9 cellular contexts compared by ENCODE assay signal in genomic region chr2:235170536-235171510, GRCh38.
DNase-seq lines count a peak whose midpoint lies in the region; ATAC-seq and TF ChIP-seq lines count a peak whose summit lies in the region.
"Had no signal": no experiment of that assay in that cellular context is flagged by ENCODE, and none has a peak within 500 bp of the region (broad histone marks: within the 10 kb centered on the region; RNA-seq: fewer than 3 reads in every experiment).

No MANE protein-coding gene starts in this region.

- H3K4me1 ChIP-seq in HUES6 (ENCODE audit: control insufficient read depth, insufficient read depth, low read length), result peaks cover 21% of the 10 kb centered on the region; the same call in 1 of the 2 replicates
- no peaks in the 10 kb centered on the region for H3K4me1 ChIP-seq in CD8-positive, alpha-beta memory T cell (ENCODE audit: insufficient read depth, low read length)

- DNase-seq in AG04449 (ENCODE audit: low read depth, low spot score) (peak; percentile 55), SK-N-DZ (ENCODE audit: low spot score) (peak; percentile 32), hepatic stellate cell (ENCODE audit: low spot score) (peak; percentile 69), germinal center (ENCODE audit: low spot score) (no peak)
- no peak for DNase-seq in effector CD8-positive, alpha-beta T cell (lab: John Stamatoyannopoulos, UW)
- DNase-seq in CD8-positive, alpha-beta memory T cell, result no peak
- DNase-seq: activated CD4-positive, alpha-beta memory T cell treated with anti-CD3 and anti-CD28 coated beads for 36 hours had no signal

- H3K36me3 Mint-ChIP-seq in CD8-positive, alpha-beta memory T cell, result peaks cover 0 to 1% (median 0%) of the 10 kb centered on the region in 3 donors
- H3K36me3 Mint-ChIP-seq: activated CD4-positive, alpha-beta memory T cell treated with anti-CD3 and anti-CD28 coated beads for 36 hours had no signal

- H3K27me3 Mint-ChIP-seq in CD8-positive, alpha-beta memory T cell, result peaks cover 11 to 31% of the 10 kb centered on the region in 2 donors

- no peaks in the 10 kb centered on the region for H3K36me3 ChIP-seq in HUES6 (ENCODE audit: control insufficient read depth, insufficient read depth, low read length)
- no peaks in the 10 kb centered on the region for H3K36me3 ChIP-seq in CD8-positive, alpha-beta memory T cell (ENCODE audit: insufficient read depth, low read length)

- TF ChIP-seq CTCF in AG04449 (IDR thresholded peaks at IDR 0.05; ENCODE audit: insufficient read depth, low read length, missing control alignments), result peak; percentile 51

- peak overlapping the region; percentile 1 for H3K9ac ChIP-seq in HUES6 (ENCODE audit: low read length)

- no peaks in the 10 kb centered on the region for H3K27me3 ChIP-seq in HUES6 (ENCODE audit: control insufficient read depth, insufficient read depth, low read length)
- no peaks in the 10 kb centered on the region for H3K27me3 ChIP-seq in CD8-positive, alpha-beta memory T cell (ENCODE audit: insufficient read depth, low read length, poor library complexity, severe bottlenecking)

- no peaks in the 10 kb centered on the region for H3K9me3 Mint-ChIP-seq in CD8-positive, alpha-beta memory T cell
- H3K9me3 Mint-ChIP-seq: activated CD4-positive, alpha-beta memory T cell treated with anti-CD3 and anti-CD28 coated beads for 36 hours had no signal

- no peaks in the 10 kb centered on the region for H3K4me1 Mint-ChIP-seq in CD8-positive, alpha-beta memory T cell

- no peak for ATAC-seq in HG02571 (IDR thresholded peaks at IDR 0.05; ENCODE audit: unreplicated experiment)

- CTCF ChIA-PET in AG04449 (lab: Yijun Ruan, JAX), result interaction anchor here (1.0 to 1.2 kb wide), 2 partner anchors 9 to 612 kb away, joined by 4 to 5 read pairs; no protein-coding TSS in a partner anchor
- CTCF ChIA-PET in CD8-positive, alpha-beta memory T cell (lab: Charles Lee), result no interaction called here

- no peaks in the 10 kb centered on the region for H3K9me3 ChIP-seq in HUES6 (ENCODE audit: control insufficient read depth, insufficient read depth, low read depth, low read length)
- no peaks in the 10 kb centered on the region for H3K9me3 ChIP-seq in CD8-positive, alpha-beta memory T cell (ENCODE audit: low read length)

- POLR2A ChIA-PET in AG04449 (lab: Yijun Ruan, JAX), result no interaction called here
- POLR2A ChIA-PET in CD8-positive, alpha-beta memory T cell (lab: Charles Lee), result no interaction called here

- no peak overlapping the region for H3K27ac ChIP-seq in HUES6 (ENCODE audit: low read depth, low read length)
- H3K27ac ChIP-seq in CD8-positive, alpha-beta memory T cell (ENCODE audit: low read depth, low read length), result no peak overlapping the region

- no peak overlapping the region for H3K27ac Mint-ChIP-seq in CD8-positive, alpha-beta memory T cell
- H3K27ac Mint-ChIP-seq: activated CD4-positive, alpha-beta memory T cell treated with anti-CD3 and anti-CD28 coated beads for 36 hours had no signal

- peak overlapping the region; percentile 21 for H3K4me3 ChIP-seq in AG04449 (ENCODE audit: low read depth, low read length)
- H3K4me3 ChIP-seq in HUES6 (ENCODE audit: low read depth, low read length), result no peak overlapping the region
- no peak overlapping the region for H3K4me3 ChIP-seq in CD8-positive, alpha-beta memory T cell (ENCODE audit: low read length)

- no peak overlapping the region for H3K4me3 Mint-ChIP-seq in CD8-positive, alpha-beta memory T cell
- H3K4me3 Mint-ChIP-seq: activated CD4-positive, alpha-beta memory T cell treated with anti-CD3 and anti-CD28 coated beads for 36 hours had no signal

Comparison
In these comparisons a context has a peak if more than half of its experiments do, and no peak if none do; other contexts are left out.
1. DNase-seq: peak in AG04449 (single experiment), SK-N-DZ (single experiment) and hepatic stellate cell (single experiment); none in effector CD8-positive, alpha-beta T cell (single experiment), germinal center (single experiment) and CD8-positive, alpha-beta memory T cell (0 of 5).